Comparison of ENCODE assay signal across 1 cellular context in genomic region chr1:10400013-10400412, GRCh38.
TF ChIP-seq lines count a peak whose summit lies in the region.

No MANE protein-coding gene starts in this region.

TF ChIP-seq in endothelial cell of umbilical vein, 7 proteins besides CTCF, POLR2A, EP300 and RAD21:
- TF ChIP-seq MAX (IDR thresholded peaks at IDR 0.05; ENCODE audit: insufficient read depth, insufficient read length): no peak
- no peak for TF ChIP-seq EZH2 (IDR thresholded peaks at IDR 0.05; ENCODE audit: borderline replicate concordance, low read depth, low read length, severe bottlenecking)
- no peak for TF ChIP-seq GATA2 (IDR thresholded peaks at IDR 0.05; ENCODE audit: insufficient read depth, insufficient read length, low read depth, low read length)
- no peak for TF ChIP-seq JUN (IDR thresholded peaks at IDR 0.05; ENCODE audit: borderline replicate concordance, insufficient read depth, insufficient read length, low read depth)
- no peak for TF ChIP-seq FOS (IDR thresholded peaks at IDR 0.05; ENCODE audit: borderline replicate concordance, insufficient read depth, low read length)
- TF ChIP-seq POLR2AphosphoS5 (IDR thresholded peaks at IDR 0.05; ENCODE audit: insufficient read depth, low read depth, low read length): no peak
- TF ChIP-seq MYC (IDR thresholded peaks at IDR 0.05; ENCODE audit: low read depth, low read length): no peak
